26 cellular contexts compared by ENCODE assay signal in the genomic region with DNA sequence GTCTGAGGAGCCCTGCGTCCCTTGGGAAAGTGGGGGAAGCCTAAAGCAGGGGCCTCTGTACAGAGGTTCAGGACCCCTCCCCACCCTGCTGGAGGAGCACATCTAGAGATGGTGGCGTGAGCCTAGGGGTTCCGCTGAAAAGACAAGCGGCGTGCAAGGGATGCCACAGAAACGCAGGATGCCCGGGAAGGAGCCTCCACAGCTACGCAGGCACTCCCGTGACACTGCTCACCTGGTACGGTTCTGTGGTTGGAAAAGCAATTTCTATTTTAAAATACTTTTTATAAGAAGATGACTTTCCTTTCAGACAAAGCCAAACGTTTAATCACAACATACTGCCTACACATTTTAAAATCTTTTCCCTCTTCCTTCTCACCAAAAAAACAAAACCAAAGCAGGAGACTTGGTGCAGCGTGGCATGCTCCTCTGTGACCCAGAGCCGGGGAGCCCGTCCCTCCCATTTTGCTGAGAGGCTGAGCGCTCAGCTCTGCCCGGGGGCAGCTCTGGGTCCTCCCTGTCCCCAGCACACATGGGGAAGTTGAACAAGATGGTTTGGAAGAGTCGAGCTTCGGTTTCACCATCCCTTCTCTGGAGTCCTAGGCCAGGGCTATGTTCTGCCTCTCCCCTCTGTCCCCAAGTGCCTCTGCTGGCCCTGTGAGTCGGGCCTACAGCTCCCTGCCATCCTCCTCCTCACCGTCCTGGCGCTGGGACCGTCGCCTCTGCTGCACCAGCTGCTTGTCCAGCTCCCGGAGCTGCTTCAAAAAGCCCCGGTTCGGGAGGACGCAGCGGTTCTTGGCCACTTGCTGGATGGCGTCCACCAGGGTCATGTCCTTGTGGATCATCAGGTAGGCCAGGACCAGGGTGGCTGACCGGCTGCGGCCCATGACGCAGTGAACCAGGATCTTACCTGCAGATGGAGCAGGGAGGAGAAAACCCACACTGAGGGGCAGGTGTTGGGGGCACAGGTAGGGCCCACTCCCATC.
A peak's percentile ranks its signal among the peaks of the same experiment; 100 is the strongest.
DNase-seq lines count a peak whose midpoint lies in the region; ATAC-seq, FAIRE-seq and TF ChIP-seq lines count a peak whose summit lies in the region.
"Had no signal": no experiment of that assay in that cellular context is flagged by ENCODE, and none has a peak within 500 bp of the region (broad histone marks: within the 10 kb centered on the region; RNA-seq: fewer than 3 reads in every experiment).

No MANE protein-coding gene starts in this region.

- no peak for TF ChIP-seq EP300 in H1 (IDR thresholded peaks at IDR 0.05; ENCODE audit: borderline replicate concordance in 1 of 2, low read depth in 2 of 2, low read length in 2 of 2)

- no peak overlapping the region for H3K27ac Mint-ChIP-seq in activated CD8-positive, alpha-beta memory T cell treated with anti-CD3 and anti-CD28 coated beads, Interleukin-2, amount 10 ng/mL, durations not matched to agents 7 days and 5 days
- H3K27ac Mint-ChIP-seq in H9 (peak overlapping the region in 1 of 3 experiments; percentile 57; a peak in 1 of 7 replicates), progenitor cell of endocrine pancreas (no peak overlapping the region)
- H3K27ac Mint-ChIP-seq in stimulated activated effector memory CD8-positive, alpha-beta T cell treated with anti-CD3 and anti-CD28 coated beads, Interleukin-12 subunit alpha, Interleukin-12 subunit beta, amount 100 ng/mL, for 72 hours = peak overlapping the region; percentile 87
- H3K27ac Mint-ChIP-seq: immature natural killer cell had no signal

- H2BK15ac ChIP-seq in H9 (ENCODE audit: low read depth, low read length) (no peak overlapping the region), H1 (ENCODE audit: low read length) (no peak overlapping the region)

- H3K14ac ChIP-seq in H9 (ENCODE audit: insufficient read depth, low read length) (peak overlapping the region; percentile 8; the same call in 1 of the 2 replicates), H1 (ENCODE audit: insufficient read length) (no peak overlapping the region)

- peak; percentile 56 for DNase-seq in activated CD8-positive, alpha-beta memory T cell treated with anti-CD3 and anti-CD28 coated beads for 24 hours
- no peak for DNase-seq in activated CD8-positive, alpha-beta memory T cell treated with anti-CD3 and anti-CD28 coated beads, Interleukin-2, amount 10 ng/mL, durations not matched to agents 7 days and 5 days
- DNase-seq in H9 (no peak), H1 (ENCODE audit: low read depth in 1 of 2, low spot score in 2 of 2) (no peak), left ventricle myocardium inferior (no peak), progenitor cell of endocrine pancreas (ENCODE audit: low spot score, unreplicated experiment) (no peak), GF-D8 (lab: John Stamatoyannopoulos, UW) (no peak)
- no peak for DNase-seq in stimulated activated effector memory CD8-positive, alpha-beta T cell treated with anti-CD3 and anti-CD28 coated beads, Interleukin-12 subunit alpha, Interleukin-12 subunit beta, amount 100 ng/mL, for 72 hours (ENCODE audit: low spot score in 2 of 2)
- DNase-seq: activated CD4-positive, CD25-positive, alpha-beta regulatory T cell; activated effector memory CD4-positive, alpha-beta T cell treated with anti-CD3 and anti-CD28 coated beads, Interleukin-2, amount 50 U/mL, for 16 hours; amniotic stem cell; foreskin melanocyte; immature natural killer cell; naive B cell; NCI-H1092; NCI-H187 treated with DMSO at 0.1 percent for 48 hours; NCI-H526 treated with DMSO at 0.1 percent for 48 hours had no signal

- no peaks in the 10 kb centered on the region for H3K36me3 Mint-ChIP-seq in activated CD8-positive, alpha-beta memory T cell treated with anti-CD3 and anti-CD28 coated beads, Interleukin-2, amount 10 ng/mL, durations not matched to agents 7 days and 5 days
- H3K36me3 Mint-ChIP-seq in H9 (ENCODE audit: insufficient read depth in 1 of 3, low read depth in 3 of 3) (no peaks in the 10 kb centered on the region), progenitor cell of endocrine pancreas (ENCODE audit: insufficient read depth) (peaks cover 2% of the 10 kb centered on the region)
- no peaks in the 10 kb centered on the region for H3K36me3 Mint-ChIP-seq in stimulated activated effector memory CD8-positive, alpha-beta T cell treated with anti-CD3 and anti-CD28 coated beads, Interleukin-12 subunit alpha, Interleukin-12 subunit beta, amount 100 ng/mL, for 72 hours
- H3K36me3 Mint-ChIP-seq: naive B cell had no signal

- no peak for TF ChIP-seq CTCF in H9 (conservative IDR thresholded peaks at IDR 0.05)
- no peak for TF ChIP-seq CTCF in H1 (IDR thresholded peaks at IDR 0.05; ENCODE audit: control extremely low read depth in 1 of 3, insufficient read depth in 1 of 3, low read depth in 1 of 3, low read length in 3 of 3)
- no peak for TF ChIP-seq CTCF in left ventricle myocardium inferior (IDR thresholded peaks at IDR 0.05; ENCODE audit: borderline replicate concordance)
- TF ChIP-seq CTCF in progenitor cell of endocrine pancreas (IDR thresholded peaks at IDR 0.05; ENCODE audit: unreplicated experiment) = no peak

- no peaks in the 10 kb centered on the region for H3K9me3 ChIP-seq in H9 (ENCODE audit: control insufficient read depth, low read depth, low read length)
- no peaks in the 10 kb centered on the region for H3K9me3 ChIP-seq in H1 (ENCODE audit: insufficient read depth in 2 of 2, low read depth in 1 of 2, low read length in 1 of 2)
- no peaks in the 10 kb centered on the region for H3K9me3 ChIP-seq in left ventricle myocardium inferior (replicated peaks)
- H3K9me3 ChIP-seq: A549, HAP-1, upper lobe of left lung had no signal

- no peak overlapping the region for H2BK120ac ChIP-seq in H9 (ENCODE audit: low read depth, low read length, poor library complexity, severe bottlenecking)
- H2BK120ac ChIP-seq in H1 (replicated peaks; ENCODE audit: low read depth, low read length) = no peak overlapping the region

- H3K4me1 Mint-ChIP-seq in activated CD8-positive, alpha-beta memory T cell treated with anti-CD3 and anti-CD28 coated beads, Interleukin-2, amount 10 ng/mL, durations not matched to agents 7 days and 5 days = peaks cover 29% of the 10 kb centered on the region
- H3K4me1 Mint-ChIP-seq in H9 (peaks cover 7% of the 10 kb centered on the region in 2 experiments; a peak in 2 of 4 replicates), progenitor cell of endocrine pancreas (ENCODE audit: low read depth) (peaks cover 18% of the 10 kb centered on the region)
- H3K4me1 Mint-ChIP-seq in stimulated activated effector memory CD8-positive, alpha-beta T cell treated with anti-CD3 and anti-CD28 coated beads, Interleukin-12 subunit alpha, Interleukin-12 subunit beta, amount 100 ng/mL, for 72 hours = peaks cover 48% of the 10 kb centered on the region

- no peak overlapping the region for H3K56ac ChIP-seq in H9 (ENCODE audit: insufficient read length, low read depth, low read length)
- H3K56ac ChIP-seq in H1 (replicated peaks; ENCODE audit: insufficient read length, low read depth, low read length) = no peak overlapping the region

- no peaks in the 10 kb centered on the region for H3K9me3 Mint-ChIP-seq in activated CD8-positive, alpha-beta memory T cell treated with anti-CD3 and anti-CD28 coated beads, Interleukin-2, amount 10 ng/mL, durations not matched to agents 7 days and 5 days (ENCODE audit: low read depth)
- H3K9me3 Mint-ChIP-seq in H9 (no peaks in the 10 kb centered on the region), progenitor cell of endocrine pancreas (ENCODE audit: low read depth) (no peaks in the 10 kb centered on the region)
- H3K9me3 Mint-ChIP-seq in stimulated activated effector memory CD8-positive, alpha-beta T cell treated with anti-CD3 and anti-CD28 coated beads, Interleukin-12 subunit alpha, Interleukin-12 subunit beta, amount 100 ng/mL, for 72 hours = no peaks in the 10 kb centered on the region
- H3K9me3 Mint-ChIP-seq: naive B cell had no signal

- no peak overlapping the region for H3T11ph ChIP-seq in H9 (ENCODE audit: low read length)

- no peak overlapping the region for H3K23ac ChIP-seq in H9 (ENCODE audit: insufficient read length, low read depth, low read length)
- no peak overlapping the region for H3K23ac ChIP-seq in H1 (ENCODE audit: insufficient read length)

- no peak for FAIRE-seq in H1 (lab: Jason Lieb, UNC)
- FAIRE-seq: A549, bronchial epithelial cell, colon, RCC 7860 had no signal

- H3K27me3 Mint-ChIP-seq in activated CD8-positive, alpha-beta memory T cell treated with anti-CD3 and anti-CD28 coated beads, Interleukin-2, amount 10 ng/mL, durations not matched to agents 7 days and 5 days = no peaks in the 10 kb centered on the region
- H3K27me3 Mint-ChIP-seq in H9 (ENCODE audit: low read depth) = no peaks in the 10 kb centered on the region
- H3K27me3 Mint-ChIP-seq in progenitor cell of endocrine pancreas = no peaks in the 10 kb centered on the region
- H3K27me3 Mint-ChIP-seq: naive B cell had no signal

- no peaks in the 10 kb centered on the region for H4K20me1 ChIP-seq in H9 (ENCODE audit: control insufficient read depth, insufficient read depth, insufficient read length)
- H4K20me1 ChIP-seq in H1 (replicated peaks in 1 of 2; ENCODE audit: control insufficient read depth in 1 of 2, insufficient read depth in 2 of 2, low read length in 2 of 2) = no peaks in the 10 kb centered on the region

- H3K79me1 ChIP-seq in H9 (ENCODE audit: insufficient read depth, low read depth, low read length, poor library complexity, severe bottlenecking) (no peaks in the 10 kb centered on the region), H1 (ENCODE audit: low read depth, low read length) (no peaks in the 10 kb centered on the region; the same call in 1 of the 2 replicates)

- H3K4me3 ChIP-seq in H1 (ENCODE audit: extremely low read depth in 1 of 4, insufficient read depth in 2 of 4, low read depth in 3 of 4, low read length in 4 of 4) (no peak overlapping the region), left ventricle myocardium inferior (no peak overlapping the region)
- H3K4me3 ChIP-seq: A549, HAP-1, hepatocyte, upper lobe of left lung had no signal

- H3K23me2 ChIP-seq in H9 (ENCODE audit: insufficient read length, low read depth, low read length, poor library complexity, severe bottlenecking) (no peaks in the 10 kb centered on the region), H1 (ENCODE audit: low read depth, low read length) (no peaks in the 10 kb centered on the region)

- no peak for TF ChIP-seq RAD21 in H1 (IDR thresholded peaks at IDR 0.05 in 1 of 2, conservative IDR thresholded peaks at IDR 0.05 in 1 of 2; ENCODE audit: low read depth in 2 of 2, low read length in 2 of 2)

- no peak for TF ChIP-seq POLR2A in H1 (IDR thresholded peaks at IDR 0.05; ENCODE audit: control extremely low read depth in 1 of 2, low read depth in 2 of 2, low read length in 2 of 2)

- no peak overlapping the region for H3K18ac ChIP-seq in H9 (ENCODE audit: insufficient read length, low read depth, low read length)
- no peak overlapping the region for H3K18ac ChIP-seq in H1 (ENCODE audit: extremely low read depth, low read length)

- intact Hi-C loops in left ventricle myocardium inferior (cut with micrococcal nuclease) = no loop called here

- no peak overlapping the region for H3K9ac ChIP-seq in H9 (ENCODE audit: extremely low read depth, insufficient read length, low read length)
- H3K9ac ChIP-seq in H1 (replicated peaks in 1 of 4; ENCODE audit: extremely low read depth in 1 of 4, low read depth in 3 of 4, low read length in 3 of 4) = no peak overlapping the region

- H2BK20ac ChIP-seq in H9 (ENCODE audit: low read depth, low read length, poor library complexity, severe bottlenecking) = no peak overlapping the region
- H2BK20ac ChIP-seq in H1 (ENCODE audit: low read length) = no peak overlapping the region

- H4K5ac ChIP-seq in H9 (ENCODE audit: insufficient read length, low read depth, low read length) (no peak overlapping the region), H1 (ENCODE audit: insufficient read length, low read depth, low read length) (no peak overlapping the region)

- H2AFZ ChIP-seq in H9 (ENCODE audit: low read length) = no peak overlapping the region
- no peak overlapping the region for H2AFZ ChIP-seq in H1 (ENCODE audit: low read length)
- H2AFZ ChIP-seq: hepatocyte had no signal

- no peak overlapping the region for H3K4me2 ChIP-seq in H9 (ENCODE audit: insufficient read depth, insufficient read length, low read length)
- no peak overlapping the region for H3K4me2 ChIP-seq in H1 (ENCODE audit: insufficient read depth in 1 of 2, low read depth in 2 of 2, low read length in 2 of 2)
- H3K4me2 ChIP-seq: A549, hepatocyte had no signal

- no peak overlapping the region for H2BK5ac ChIP-seq in H9 (ENCODE audit: insufficient read length, low read length)
- no peak overlapping the region for H2BK5ac ChIP-seq in H1 (ENCODE audit: low read depth, low read length)

- no peaks in the 10 kb centered on the region for H3K79me2 ChIP-seq in H9 (ENCODE audit: insufficient read depth, low read length)
- H3K79me2 ChIP-seq in H1 (ENCODE audit: control insufficient read depth in 1 of 2, insufficient read depth in 2 of 2, low read length in 2 of 2) = no peaks in the 10 kb centered on the region
- H3K79me2 ChIP-seq: hepatocyte had no signal

- H3K4me3 Mint-ChIP-seq in activated CD8-positive, alpha-beta memory T cell treated with anti-CD3 and anti-CD28 coated beads, Interleukin-2, amount 10 ng/mL, durations not matched to agents 7 days and 5 days = no peak overlapping the region
- H3K4me3 Mint-ChIP-seq in H9 = no peak overlapping the region
- H3K4me3 Mint-ChIP-seq in stimulated activated effector memory CD8-positive, alpha-beta T cell treated with anti-CD3 and anti-CD28 coated beads, Interleukin-12 subunit alpha, Interleukin-12 subunit beta, amount 100 ng/mL, for 72 hours = no peak overlapping the region
- H3K4me3 Mint-ChIP-seq in progenitor cell of endocrine pancreas (ENCODE audit: low read depth) = no peak overlapping the region
- H3K4me3 Mint-ChIP-seq: immature natural killer cell had no signal

- H3K27me3 ChIP-seq in H9 (ENCODE audit: insufficient read depth, low read length) = no peaks in the 10 kb centered on the region
- H3K27me3 ChIP-seq in H1 (replicated peaks in 1 of 4; ENCODE audit: control insufficient read depth in 3 of 4, extremely low read depth in 1 of 4, insufficient read depth in 3 of 4, low read length in 3 of 4) = no peaks in the 10 kb centered on the region
- H3K27me3 ChIP-seq in left ventricle myocardium inferior (ENCODE audit: low read depth) = no peaks in the 10 kb centered on the region
- H3K27me3 ChIP-seq: hepatocyte, upper lobe of left lung had no signal

- POLR2A ChIA-PET in H1 (lab: Charles Lee; ENCODE audit: partially characterized antibody) = interaction anchor here (1.2 kb wide), 1 partner anchor 61 kb away, joined by 3 read pairs; no protein-coding TSS in a partner anchor

- H3K4me1 ChIP-seq in H9 (ENCODE audit: insufficient read depth, low read length) (no peaks in the 10 kb centered on the region), H1 (replicated peaks in 1 of 4; ENCODE audit: control insufficient read depth in 3 of 4, insufficient read depth in 4 of 4, low read length in 3 of 4) (no peaks in the 10 kb centered on the region), left ventricle myocardium inferior (peaks cover 46% of the 10 kb centered on the region)
- H3K4me1 ChIP-seq: A549, HAP-1, upper lobe of left lung had no signal

- H2BK12ac ChIP-seq in H9 (ENCODE audit: insufficient read length, low read depth, low read length) (no peak overlapping the region), H1 (ENCODE audit: low read depth, low read length) (no peak overlapping the region)

- no CpG with 5 or more reads among the region's 32 CpGs for WGBS in H9 (ENCODE audit: extremely low coverage, insufficient read length, low lambda C conversion rate)
- 89 to 100% methylated on average over 1 to 32 of the region's 32 CpGs for WGBS in H1 (ENCODE audit: extremely low coverage in 1 of 2, insufficient coverage in 1 of 2, insufficient read length in 1 of 2, insufficient replicate concordance in 2 of 2, low coverage in 1 of 2, low lambda C conversion rate in 2 of 2, missing lambda C conversion rate in 1 of 2), 2 experiments

- ATAC-seq in activated CD8-positive, alpha-beta memory T cell treated with anti-CD3 and anti-CD28 coated beads, Interleukin-2, amount 10 ng/mL, durations not matched to agents 7 days and 5 days = no peak
- ATAC-seq in stimulated activated effector memory CD8-positive, alpha-beta T cell treated with anti-CD3 and anti-CD28 coated beads, Interleukin-12 subunit alpha, Interleukin-12 subunit beta, amount 100 ng/mL, for 72 hours = no peak
- ATAC-seq: A549, esophagus mucosa had no signal

- H4K91ac ChIP-seq in H9 (ENCODE audit: insufficient read length, low read depth, low read length) (no peak overlapping the region), H1 (replicated peaks; ENCODE audit: insufficient read length, low read length) (peak overlapping the region; percentile 5)

- no peaks in the 10 kb centered on the region for H3K36me3 ChIP-seq in H1 (ENCODE audit: control insufficient read depth in 2 of 4, insufficient read depth in 4 of 4, low read length in 3 of 4)
- no peaks in the 10 kb centered on the region for H3K36me3 ChIP-seq in left ventricle myocardium inferior
- H3K36me3 ChIP-seq: HAP-1, upper lobe of left lung had no signal

- H3K27ac ChIP-seq in H9 (ENCODE audit: insufficient read length, low read depth, low read length) (no peak overlapping the region), H1 (ENCODE audit: low read depth, low read length) (no peak overlapping the region), left ventricle myocardium inferior (replicated peaks) (no peak overlapping the region)
- H3K27ac ChIP-seq: A549, hepatocyte, HL-60, upper lobe of left lung had no signal

- H3K4ac ChIP-seq in H9 (ENCODE audit: low read depth, low read length) (no peak overlapping the region), H1 (replicated peaks; ENCODE audit: insufficient read length, low read depth, low read length) (no peak overlapping the region)

- H4K8ac ChIP-seq in H9 (replicated peaks; ENCODE audit: insufficient read length, low read depth, low read length) (no peak overlapping the region), H1 (ENCODE audit: extremely low read depth, insufficient read depth, low read length) (no peak overlapping the region; the same call in 1 of the 2 replicates)

- CTCF ChIA-PET in activated CD8-positive, alpha-beta memory T cell treated with anti-CD3 and anti-CD28 coated beads, Interleukin-2, amount 10 ng/mL, durations not matched to agents 7 days and 5 days (lab: Charles Lee) = interaction anchor here (1.0 kb wide), 1 partner anchor 63 kb away, joined by 3 read pairs; no protein-coding TSS in a partner anchor
- CTCF ChIA-PET in H1 (lab: Charles Lee; ENCODE audit: partially characterized antibody) = interaction anchor here (0.8 to 2.4 kb wide), 4 partner anchors 15 to 299 kb away, joined by 3 to 12 read pairs (median 4); no protein-coding TSS in a partner anchor

- H2AK5ac ChIP-seq in H9 (ENCODE audit: insufficient read length, low read length) (no peak overlapping the region), H1 (ENCODE audit: low read depth, low read length) (no peak overlapping the region)
